In genomic region chr6:142881290-142881689, GRCh38 we compare ENCODE assay signal across 1 cellular context.
TF ChIP-seq lines count a peak whose summit lies in the region.

No MANE protein-coding gene starts in this region.

TF ChIP-seq in IMR-90, 13 proteins besides CTCF, POLR2A, EP300 and RAD21 (continued from another document):
- TF ChIP-seq MAZ (IDR thresholded peaks at IDR 0.05; ENCODE audit: borderline replicate concordance, low read depth, low read length) (no peak), FOS (IDR thresholded peaks at IDR 0.05; ENCODE audit: low read depth, low read length) (no peak)
